In the genomic region with DNA sequence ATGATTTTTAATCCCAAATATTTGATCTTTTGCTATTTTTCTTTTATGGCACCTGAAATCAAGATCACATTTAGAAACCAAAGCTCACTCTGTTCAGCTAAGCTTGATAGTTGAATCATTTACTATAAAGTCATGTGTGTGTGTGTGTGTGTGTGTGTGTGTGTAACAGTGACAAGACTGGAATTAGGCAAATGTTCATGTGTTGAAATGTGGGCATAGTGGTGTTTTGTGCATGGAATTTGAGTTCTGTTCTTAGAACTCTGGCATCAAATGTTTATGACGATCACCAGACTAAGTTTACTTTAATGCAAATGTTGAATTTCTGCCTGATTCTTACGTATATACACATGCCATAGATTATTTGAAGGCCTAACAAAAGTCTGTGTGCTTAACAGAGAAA, we compare ENCODE assay signal across 27 cellular contexts.
DNase-seq lines count a peak whose midpoint lies in the region; ATAC-seq, FAIRE-seq and TF ChIP-seq lines count a peak whose summit lies in the region.
"Had no signal": no experiment of that assay in that cellular context is flagged by ENCODE, and none has a peak within 500 bp of the region (broad histone marks: within the 10 kb centered on the region; RNA-seq: fewer than 3 reads in every experiment).

No MANE protein-coding gene starts in this region.

- dilution Hi-C loops in IMR-90 (cut with HindIII; ENCODE audit: low sequenced_read_pairs, unreplicated experiment): no loop called here

- H4K8ac ChIP-seq in IMR-90 (ENCODE audit: low read depth in 2 of 2, low read length in 2 of 2) (no peak overlapping the region), mesenchymal stem cell (ENCODE audit: low read length) (no peak overlapping the region)

- H2AFZ ChIP-seq in IMR-90 (replicated peaks; ENCODE audit: low read length, poor library complexity) (no peak overlapping the region), mesenchymal stem cell (ENCODE audit: low read depth, low read length) (no peak overlapping the region), neural progenitor cell (replicated peaks) (no peak overlapping the region)

- H4K91ac ChIP-seq in IMR-90 (ENCODE audit: insufficient read depth, low read depth, low read length) (no peak overlapping the region), mesenchymal stem cell (ENCODE audit: low read length) (no peak overlapping the region)

- peaks cover 7% of the 10 kb centered on the region for H3K9me1 ChIP-seq in IMR-90 (ENCODE audit: insufficient read depth, low read length)

- no peak overlapping the region for H3K4me3 Mint-ChIP-seq in neural progenitor cell
- H3K4me3 Mint-ChIP-seq: CD4-positive, CD25-positive, alpha-beta regulatory T cell; IgD-negative memory B cell had no signal

- H3K56ac ChIP-seq in IMR-90 (ENCODE audit: extremely low read depth, insufficient read depth, low read length): no peak overlapping the region

- 0 out of 2 replicates have a peak overlapping the region, but pooled peaks have one; percentile 44 for H2BK20ac ChIP-seq in IMR-90 (ENCODE audit: low read depth, low read length)

- no peak for FAIRE-seq in kidney (lab: Jason Lieb, UNC)
- FAIRE-seq: A549, GM18507, H54 had no signal

- H3K27ac ChIP-seq in IMR-90 (ENCODE audit: insufficient read depth, low read length) (no peak overlapping the region), mesenchymal stem cell (ENCODE audit: low read length, poor library complexity, severe bottlenecking) (no peak overlapping the region), neural progenitor cell (no peak overlapping the region), kidney (ENCODE audit: low read depth in 2 of 2, low read length in 2 of 2) (no peak overlapping the region)
- H3K27ac ChIP-seq: A549, KMS-11, RWPE1 had no signal

- no peak overlapping the region for H3K23ac ChIP-seq in IMR-90 (ENCODE audit: low read depth, low read length)
- H3K23ac ChIP-seq in mesenchymal stem cell (ENCODE audit: low read length in 2 of 2): no peak overlapping the region

- WGBS in IMR-90 (ENCODE audit: extremely low coverage in 2 of 2, insufficient read length in 1 of 2), 2 experiments: no CpG with 5 or more reads among the region's 2 CpGs
- no CpG with 5 or more reads among the region's 2 CpGs for WGBS in mesenchymal stem cell

- H2AK5ac ChIP-seq in IMR-90 (ENCODE audit: low read depth, low read length): no peak overlapping the region
- H2AK5ac ChIP-seq in mesenchymal stem cell (ENCODE audit: low read length, severe bottlenecking): no peak overlapping the region

- no peak overlapping the region for H2BK12ac ChIP-seq in mesenchymal stem cell (ENCODE audit: low read length in 2 of 2)

- H3K4me1 ChIP-seq in IMR-90 (ENCODE audit: control insufficient read depth, insufficient read depth, low read length) (peaks cover 14% of the 10 kb centered on the region), mesenchymal stem cell (ENCODE audit: control insufficient read depth, insufficient read depth, low read depth, low read length) (peaks cover 11% of the 10 kb centered on the region), neural progenitor cell (no peaks in the 10 kb centered on the region), kidney (ENCODE audit: control insufficient read depth in 1 of 2, insufficient read depth in 1 of 2, low read depth in 1 of 2, low read length in 2 of 2) (no peaks in the 10 kb centered on the region)
- H3K4me1 ChIP-seq: A549, BE2C had no signal

- H3K27me3 Mint-ChIP-seq in neural progenitor cell (ENCODE audit: insufficient read depth, low read depth): peaks cover 9% of the 10 kb centered on the region
- H3K27me3 Mint-ChIP-seq: CD4-positive, CD25-positive, alpha-beta regulatory T cell had no signal

- POLR2A ChIA-PET in IMR-90 (lab: Charles Lee; ENCODE audit: unreplicated experiment): no interaction called here

- no peak overlapping the region for H3K27ac Mint-ChIP-seq in neural progenitor cell
- H3K27ac Mint-ChIP-seq: IgD-negative memory B cell had no signal

- peaks cover 3% of the 10 kb centered on the region for H3K9me3 Mint-ChIP-seq in neural progenitor cell

- H4K20me1 ChIP-seq in IMR-90 (ENCODE audit: insufficient read depth, low read length): no peaks in the 10 kb centered on the region
- no peaks in the 10 kb centered on the region for H4K20me1 ChIP-seq in neural progenitor cell (ENCODE audit: low read depth)

- no peak for TF ChIP-seq POLR2A in IMR-90 (IDR thresholded peaks at IDR 0.05; ENCODE audit: low read depth, low read length)

- no peak overlapping the region for H2BK120ac ChIP-seq in IMR-90 (ENCODE audit: low read depth, low read length)
- H2BK120ac ChIP-seq in mesenchymal stem cell (ENCODE audit: low read depth, low read length): no peak overlapping the region

- peak; percentile 58 for ATAC-seq in IMR-90 (ENCODE audit: low read depth)
- ATAC-seq: A549, Panc1 had no signal

- BruUV-seq in IMR-90 (replicated peaks; lab: Mats Ljungman, UMichigan): no TSS peak

- H3K9me3 ChIP-seq in IMR-90 (ENCODE audit: control insufficient read depth, insufficient read depth, low read length) (peaks cover 5% of the 10 kb centered on the region), mesenchymal stem cell (ENCODE audit: control insufficient read depth, low read length) (peaks cover 13% of the 10 kb centered on the region), neural progenitor cell (ENCODE audit: low read depth) (no peaks in the 10 kb centered on the region), kidney (ENCODE audit: control insufficient read depth in 1 of 2, low read length in 2 of 2) (peaks cover 0 to 3% of the 10 kb centered on the region in 2 donors)
- H3K9me3 ChIP-seq: BE2C had no signal

- intact Hi-C loops in IMR-90 (cut with micrococcal nuclease) (loop anchor here (5.0 kb wide), 1 partner anchor 74 kb away; the partner anchor contains the start of gene COL5A1), kidney (cut with DNase I) (no loop called here)

- H3K4me3 ChIP-seq in IMR-90 (ENCODE audit: insufficient read depth, low read depth, low read length) (no peak overlapping the region), mesenchymal stem cell (ENCODE audit: insufficient read depth in 1 of 2, low read depth in 1 of 2, low read length in 2 of 2) (no peak overlapping the region), neural progenitor cell (no peak overlapping the region), kidney (ENCODE audit: low read length in 2 of 2) (no peak overlapping the region)
- H3K4me3 ChIP-seq: A549 had no signal

- no peaks in the 10 kb centered on the region for H3F3A ChIP-seq in neural progenitor cell (ENCODE audit: low read depth)

- TF ChIP-seq CTCF in IMR-90 (conservative IDR thresholded peaks at IDR 0.05; ENCODE audit: low read depth, low read length) (no peak), neural progenitor cell (IDR thresholded peaks at IDR 0.05) (no peak), kidney (IDR thresholded peaks at IDR 0.05; ENCODE audit: borderline replicate concordance, extremely low read depth, insufficient read depth) (no peak)

- in situ Hi-C loops in IMR-90 (cut with MboI; ENCODE audit: low sequenced_read_pairs): no loop called here

- no peak overlapping the region for H4K5ac ChIP-seq in IMR-90 (ENCODE audit: low read depth, low read length)

- no peaks in the 10 kb centered on the region for H3K4me1 Mint-ChIP-seq in neural progenitor cell
- H3K4me1 Mint-ChIP-seq: CD4-positive, CD25-positive, alpha-beta regulatory T cell had no signal

- DNase-seq in IMR-90 (peak; percentile 80), fibroblast of gingiva (ENCODE audit: low read depth) (peak; percentile 65), mesenchymal stem cell (peak; percentile 43), neural progenitor cell (ENCODE audit: low spot score) (no peak), NCI-H2196 treated with DMSO at 0.1 percent for 48 hours (lab: John Stamatoyannopoulos, UW; ENCODE audit: unreplicated experiment) (no peak), kidney (no peak)
- no peak for DNase-seq in effector CD8-positive, alpha-beta T cell (lab: John Stamatoyannopoulos, UW)
- DNase-seq: BE2C; CD4-positive, CD25-positive, alpha-beta regulatory T cell; DMS153; DND-41; MM.1S; NCI-H1048; NCI-H1417; NCI-H1694; NCI-H2081; NCI-H226; NCI-H510A; NCI-H69; SHP77 had no signal

- H3K4ac ChIP-seq in IMR-90 (ENCODE audit: low read depth, low read length) (no peak overlapping the region), mesenchymal stem cell (ENCODE audit: low read depth in 1 of 2, low read length in 2 of 2) (no peak overlapping the region)

- H2BK15ac ChIP-seq in IMR-90 (ENCODE audit: low read depth, low read length) (no peak overlapping the region), mesenchymal stem cell (ENCODE audit: low read depth, poor library complexity, severe bottlenecking) (no peak overlapping the region)

- H3K36me3 Mint-ChIP-seq in neural progenitor cell: no peaks in the 10 kb centered on the region
- H3K36me3 Mint-ChIP-seq: CD4-positive, CD25-positive, alpha-beta regulatory T cell; IgD-negative memory B cell had no signal

- H2AK9ac ChIP-seq in IMR-90 (replicated peaks; ENCODE audit: low read depth, low read length, poor library complexity): no peak overlapping the region

- CTCF ChIA-PET in IMR-90 (lab: Yijun Ruan, JAX): interaction anchor here (0.7 kb wide), 1 partner anchor 303 kb away, joined by 3 read pairs; no protein-coding TSS in a partner anchor

- H3K79me1 ChIP-seq in IMR-90 (ENCODE audit: low read depth in 1 of 2, low read length in 2 of 2) (no peaks in the 10 kb centered on the region), mesenchymal stem cell (replicated peaks; ENCODE audit: low read length, poor library complexity, severe bottlenecking) (no peaks in the 10 kb centered on the region)

- H3K4me2 ChIP-seq in IMR-90 (ENCODE audit: low read depth, low read length) (0 out of 2 replicates have a peak overlapping the region, but pooled peaks have one; percentile 28), mesenchymal stem cell (ENCODE audit: low read length, poor library complexity, severe bottlenecking) (no peak overlapping the region), neural progenitor cell (no peak overlapping the region)
- H3K4me2 ChIP-seq: A549, KMS-11 had no signal

- peak overlapping the region; percentile 71 for H2BK5ac ChIP-seq in IMR-90 (ENCODE audit: low read depth, low read length, poor library complexity, severe bottlenecking)
- H2BK5ac ChIP-seq in mesenchymal stem cell (ENCODE audit: low read depth, low read length, poor library complexity, severe bottlenecking): no peak overlapping the region

- no peaks in the 10 kb centered on the region for H3K79me2 ChIP-seq in neural progenitor cell (ENCODE audit: low read depth)

- TF ChIP-seq RAD21 in IMR-90 (IDR thresholded peaks at IDR 0.05; ENCODE audit: low read length): no peak

- no peak overlapping the region for H3K9ac ChIP-seq in IMR-90 (ENCODE audit: low read depth, low read length)
- no peak overlapping the region for H3K9ac ChIP-seq in mesenchymal stem cell (ENCODE audit: low read length)
- H3K9ac ChIP-seq in neural progenitor cell: no peak overlapping the region
- H3K9ac ChIP-seq in kidney (ENCODE audit: low read length in 2 of 2): no peak overlapping the region
- H3K9ac ChIP-seq: KMS-11 had no signal

- H3K14ac ChIP-seq in IMR-90 (replicated peaks; ENCODE audit: low read depth, low read length) (no peak overlapping the region), mesenchymal stem cell (ENCODE audit: low read length in 2 of 2) (no peak overlapping the region)

- no peaks in the 10 kb centered on the region for H3K27me3 ChIP-seq in IMR-90 (ENCODE audit: control insufficient read depth, insufficient read depth, low read length)
- H3K27me3 ChIP-seq in mesenchymal stem cell (ENCODE audit: control insufficient read depth in 1 of 2, insufficient read depth in 1 of 2, low read length in 2 of 2): no peaks in the 10 kb centered on the region
- H3K27me3 ChIP-seq in neural progenitor cell: no peaks in the 10 kb centered on the region
- H3K27me3 ChIP-seq: BE2C had no signal

- no peaks in the 10 kb centered on the region for H3K36me3 ChIP-seq in IMR-90 (ENCODE audit: control insufficient read depth, insufficient read depth, low read length)
- no peaks in the 10 kb centered on the region for H3K36me3 ChIP-seq in mesenchymal stem cell (ENCODE audit: control insufficient read depth in 1 of 2, insufficient read depth in 2 of 2, low read depth in 1 of 2, low read length in 2 of 2)
- no peaks in the 10 kb centered on the region for H3K36me3 ChIP-seq in neural progenitor cell
- no peaks in the 10 kb centered on the region for H3K36me3 ChIP-seq in kidney (ENCODE audit: control insufficient read depth in 1 of 2, insufficient read depth in 2 of 2, low read length in 2 of 2)
- H3K36me3 ChIP-seq: BE2C had no signal

- H3K18ac ChIP-seq in IMR-90 (ENCODE audit: low read depth, low read length) (no peak overlapping the region), mesenchymal stem cell (ENCODE audit: low read depth in 1 of 2, low read length in 2 of 2) (no peak overlapping the region)

Comparison
In these comparisons a context has a peak if more than half of its experiments do, and no peak if none do; other contexts are left out.
1. DNase-seq: peak in IMR-90 (single experiment), fibroblast of gingiva (single experiment) and mesenchymal stem cell (single experiment); none in effector CD8-positive, alpha-beta T cell (single experiment), neural progenitor cell (single experiment), NCI-H2196 treated with DMSO at 0.1 percent for 48 hours (single experiment) and kidney (single experiment).